In genomic region chr19:35310331-35310730, GRCh38 we compare ENCODE assay signal across 22 cellular contexts. TPM values are rescaled to one million over a fixed set of nuclear protein-coding genes. Genes with fewer than 3 reads are reported as not detected.
"Had no signal": no experiment of that assay in that cellular context is flagged by ENCODE, and none has a peak within 500 bp of the region (broad histone marks: within the 10 kb centered on the region; RNA-seq: fewer than 3 reads in every experiment).

No MANE protein-coding gene starts in this region.

- H3K27ac Mint-ChIP-seq: activated naive CD4-positive, alpha-beta T cell treated with anti-CD3 and anti-CD28 coated beads, Interleukin-2, amount 50 U/mL, for 24 hours; memory B cell; stimulated activated naive CD8-positive, alpha-beta T cell treated with anti-CD3 and anti-CD28 coated beads, Interleukin-15, Interleukin-2, amounts not matched to agents 100 ng/mL and 50 ng/mL, for 24 hours; WTC11 had no signal

- DNase-seq: activated CD4-positive, alpha-beta T cell treated with anti-CD3 and anti-CD28 coated beads for 48 hours; activated CD8-positive, alpha-beta memory T cell treated with anti-CD3 and anti-CD28 coated beads, Interleukin-2, amount 50 U/mL, for 4 hours; activated effector memory CD4-positive, alpha-beta T cell treated with Interleukin-2 at 50 U/mL for 16 hours; activated T-cell treated with anti-CD3 and anti-CD28 coated beads, Interleukin-2, amount 50 U/mL, for 4 hours; effector memory CD4-positive, alpha-beta T cell; spleen; stimulated activated CD4-positive, alpha-beta T cell treated with anti-CD3 and anti-CD28 coated beads, Interleukin-4, amount 100 ng/mL, for 4 hours had no signal

- H3K27ac ChIP-seq: ascending aorta, esophagus muscularis mucosa, gastroesophageal sphincter, suprapubic skin had no signal

- H3K36me3 ChIP-seq: ascending aorta, esophagus muscularis mucosa, gastroesophageal sphincter, heart left ventricle, spleen, suprapubic skin, upper lobe of left lung had no signal

- H3K27me3 ChIP-seq: ascending aorta, spleen, suprapubic skin, upper lobe of left lung had no signal

- H3K9me3 ChIP-seq: ascending aorta, esophagus muscularis mucosa, gastroesophageal sphincter, heart left ventricle, spleen, suprapubic skin, upper lobe of left lung had no signal

- ATAC-seq: activated T-cell treated with anti-CD3 and anti-CD28 coated beads, Interleukin-2, amount 50 U/mL, for 4 hours; gastroesophageal sphincter; WTC11 had no signal

- H3K4me1 Mint-ChIP-seq: activated naive CD4-positive, alpha-beta T cell treated with anti-CD3 and anti-CD28 coated beads, Interleukin-2, amount 50 U/mL, for 24 hours; WTC11 had no signal

- H3K4me3 ChIP-seq: ascending aorta, esophagus muscularis mucosa, gastroesophageal sphincter, heart left ventricle, suprapubic skin had no signal

- H3K36me3 Mint-ChIP-seq: activated naive CD4-positive, alpha-beta T cell treated with anti-CD3 and anti-CD28 coated beads, Interleukin-2, amount 50 U/mL, for 24 hours; memory B cell; naive thymus-derived CD8-positive, alpha-beta T cell; WTC11 had no signal

- H3K9me3 Mint-ChIP-seq: activated naive CD4-positive, alpha-beta T cell treated with anti-CD3 and anti-CD28 coated beads, Interleukin-2, amount 50 U/mL, for 24 hours; activated T-cell treated with anti-CD3 and anti-CD28 coated beads, Interleukin-2, amount 50 U/mL, for 4 hours; memory B cell; naive thymus-derived CD8-positive, alpha-beta T cell; stimulated activated naive CD8-positive, alpha-beta T cell treated with anti-CD3 and anti-CD28 coated beads, Interleukin-15, Interleukin-2, amounts not matched to agents 100 ng/mL and 50 ng/mL, for 24 hours; WTC11 had no signal

- H3K4me1 ChIP-seq: ascending aorta, esophagus muscularis mucosa, gastroesophageal sphincter, suprapubic skin had no signal

- H3K4me3 Mint-ChIP-seq: activated naive CD4-positive, alpha-beta T cell treated with anti-CD3 and anti-CD28 coated beads, Interleukin-2, amount 50 U/mL, for 24 hours; activated T-cell treated with anti-CD3 and anti-CD28 coated beads, Interleukin-2, amount 50 U/mL, for 4 hours; memory B cell; naive thymus-derived CD8-positive, alpha-beta T cell; stimulated activated naive CD8-positive, alpha-beta T cell treated with anti-CD3 and anti-CD28 coated beads, Interleukin-15, Interleukin-2, amounts not matched to agents 100 ng/mL and 50 ng/mL, for 24 hours; WTC11 had no signal

- H3K27me3 Mint-ChIP-seq: activated naive CD4-positive, alpha-beta T cell treated with anti-CD3 and anti-CD28 coated beads, Interleukin-2, amount 50 U/mL, for 24 hours; memory B cell; stimulated activated naive CD8-positive, alpha-beta T cell treated with anti-CD3 and anti-CD28 coated beads, Interleukin-15, Interleukin-2, amounts not matched to agents 100 ng/mL and 50 ng/mL, for 24 hours had no signal

RNA-seq across cellular contexts. Expression of gene MAG, which starts 18.4 kb away (rescaled TPM):
- total RNA-seq: ascending aorta; chondrocyte; dermis blood vessel endothelial cell; endothelial cell of umbilical vein; naive thymus-derived CD8-positive, alpha-beta T cell; suprapubic skin had no signal
- polyA plus RNA-seq: endothelial cell of umbilical vein had no signal

RNA-seq across cellular contexts. Expression of gene CD22, which starts 18.7 kb away (rescaled TPM):
- total RNA-seq: chondrocyte, endothelial cell of umbilical vein, suprapubic skin had no signal
- polyA plus RNA-seq: endothelial cell of umbilical vein had no signal

RNA-seq across cellular contexts. Expression of gene HAMP, which starts 28.0 kb away (rescaled TPM):
- total RNA-seq: ascending aorta, chondrocyte, esophagus muscularis mucosa, gastroesophageal sphincter had no signal
- polyA plus RNA-seq: endothelial cell of umbilical vein had no signal

RNA-seq across cellular contexts. Expression of gene FFAR1, which starts 37.4 kb away (rescaled TPM):
- total RNA-seq: activated T-cell treated with anti-CD3 and anti-CD28 coated beads, Interleukin-2, amount 50 U/mL, for 4 hours; ascending aorta; chondrocyte; dermis blood vessel endothelial cell; endothelial cell of umbilical vein; esophagus muscularis mucosa; gastroesophageal sphincter; heart left ventricle; liver; naive thymus-derived CD8-positive, alpha-beta T cell; suprapubic skin had no signal
- polyA plus RNA-seq: endothelial cell of umbilical vein; heart left ventricle; liver; naive thymus-derived CD8-positive, alpha-beta T cell had no signal
